10 cellular contexts compared by ENCODE assay signal in genomic region chr17:70024253-70024652, GRCh38. TPM values are rescaled to one million over a fixed set of nuclear protein-coding genes. Genes with fewer than 3 reads are reported as not detected.
"Had no signal": no experiment of that assay in that cellular context is flagged by ENCODE, and none has a peak within 500 bp of the region (broad histone marks: within the 10 kb centered on the region; RNA-seq: fewer than 3 reads in every experiment).

No MANE protein-coding gene starts in this region.

- H3K27ac Mint-ChIP-seq: HFFc6, IgD-negative memory B cell had no signal

- H3K4me3 Mint-ChIP-seq: HFFc6, IgD-negative memory B cell had no signal

- H3K4me3 ChIP-seq: GM23248, HAP-1 had no signal

- H3K36me3 ChIP-seq: HAP-1 had no signal

- H3K4me1 ChIP-seq: HAP-1 had no signal

- H3K4me1 Mint-ChIP-seq: IgD-negative memory B cell had no signal

- ATAC-seq: HCT116 had no signal

- DNase-seq: GM23248, GOT3, H7, HFFc6, KBM-7 had no signal

- H3K9me3 Mint-ChIP-seq: HFFc6 had no signal

- H3K9me3 ChIP-seq: HAP-1 had no signal

- H3K27ac ChIP-seq: GM23248 had no signal

- H2AFZ ChIP-seq: GM23248 had no signal

- H3K9ac ChIP-seq: GM23248 had no signal

- H3K27me3 Mint-ChIP-seq: IgD-negative memory B cell had no signal

RNA-seq across cellular contexts. Expression of gene KCNJ16, which starts 50.8 kb away (rescaled TPM):
- total RNA-seq: GM23248, H4, HFFc6, HT-29 had no signal
- polyA plus RNA-seq: GM23248, IgD-negative memory B cell had no signal
